Comparison of ENCODE assay signal across 16 cellular contexts in the genomic region with DNA sequence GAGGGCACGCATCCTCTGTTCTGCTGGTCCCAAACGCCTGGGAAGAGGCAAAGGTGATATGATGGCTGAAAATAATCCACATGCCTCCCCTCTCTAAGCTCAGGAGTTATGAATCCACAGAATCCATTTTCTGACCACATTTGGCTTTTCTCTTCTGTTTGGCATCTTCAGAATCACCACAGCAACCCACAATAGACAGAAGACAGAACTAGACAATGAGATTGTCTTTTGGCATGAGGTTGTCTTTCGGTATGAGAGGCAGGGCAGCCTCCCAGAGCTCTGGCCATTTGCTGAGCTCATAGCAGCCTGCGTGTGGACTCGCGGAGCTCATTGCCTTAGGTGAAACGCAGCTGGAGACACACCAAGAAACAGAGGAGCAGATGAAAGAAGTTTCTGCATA.
DNase-seq lines count a peak whose midpoint lies in the region.
"Had no signal": no experiment of that assay in that cellular context is flagged by ENCODE, and none has a peak within 500 bp of the region (broad histone marks: within the 10 kb centered on the region; RNA-seq: fewer than 3 reads in every experiment).

No MANE protein-coding gene starts in this region.

- DNase-seq in NCI-H748 (lab: John Stamatoyannopoulos, UW; ENCODE audit: unreplicated experiment) (peak; percentile 61), NCI-H748 treated with DMSO at 0.1 percent for 48 hours (lab: John Stamatoyannopoulos, UW) (no peak), ELF-1 (ENCODE audit: low read depth, low spot score) (peak; percentile 51), NCI-H69 (lab: John Stamatoyannopoulos, UW) (peak; percentile 71), GM03348 (ENCODE audit: low spot score) (no peak), HuH-7.5 (ENCODE audit: low spot score) (no peak)
- DNase-seq: 8988T; C1 segment of cervical spinal cord; CD4-positive, alpha-beta T cell; DMS153; DND-41; GF-D8; GOT3 had no signal

- H3K36me3 ChIP-seq in rectal smooth muscle tissue (ENCODE audit: control insufficient read depth, insufficient read depth, low read length) = no peaks in the 10 kb centered on the region
- H3K36me3 ChIP-seq: HAP-1 had no signal

- H3K4me1 ChIP-seq in rectal smooth muscle tissue (ENCODE audit: control insufficient read depth, insufficient read depth, low read length) = peaks cover 11% of the 10 kb centered on the region
- H3K4me1 ChIP-seq: HAP-1 had no signal

- peak overlapping the region; percentile 80 for H3K27ac ChIP-seq in rectal smooth muscle tissue (ENCODE audit: low read depth, low read length)

- H3K27me3 ChIP-seq in rectal smooth muscle tissue (ENCODE audit: control insufficient read depth, insufficient read depth, low read length) = no peaks in the 10 kb centered on the region

- H3K4me3 ChIP-seq in rectal smooth muscle tissue (ENCODE audit: low read length) = no peak overlapping the region
- H3K4me3 ChIP-seq: GM12878, HAP-1 had no signal

- H3K9ac ChIP-seq in rectal smooth muscle tissue (ENCODE audit: low read length) = no peak overlapping the region

Comparison
In these comparisons a context has a peak if more than half of its experiments do, and no peak if none do; other contexts are left out.
1. DNase-seq: peak in NCI-H748 (single experiment), ELF-1 (single experiment) and NCI-H69 (single experiment); none in NCI-H748 treated with DMSO at 0.1 percent for 48 hours (single experiment), GM03348 (single experiment) and HuH-7.5 (single experiment).